Comparison of ENCODE assay signal across 23 cellular contexts in genomic region chr7:66553001-66553400, GRCh38.
"Had no signal": no experiment of that assay in that cellular context is flagged by ENCODE, and none has a peak within 500 bp of the region (broad histone marks: within the 10 kb centered on the region; RNA-seq: fewer than 3 reads in every experiment).

No MANE protein-coding gene starts in this region.

- ATAC-seq: activated T-cell treated with anti-CD3 and anti-CD28 coated beads, Interleukin-2, amount 50 U/mL, for 4 hours; activated T-helper 17 cell treated with anti-CD3 and anti-CD28 coated beads, Interleukin-2, amount 50 U/mL, for 72 hours; heart right ventricle; natural killer cell; right lobe of liver; stimulated activated naive B cell treated with anti-CD40 and anti-IgM and Interleukin-4, amounts not matched to agents 10 μg/mL and 1 μg/mL and 100 μg/mL, for 72 hours had no signal

- H3K9me3 ChIP-seq: heart right ventricle, right lobe of liver, tibial nerve had no signal

- H3K27ac Mint-ChIP-seq: activated CD4-positive, alpha-beta memory T cell treated with anti-CD3 and anti-CD28 coated beads for 36 hours; activated CD4-positive, alpha-beta T cell treated with anti-CD3 and anti-CD28 coated beads, Interleukin-2, amount 10 ng/mL, durations not matched to agents 24 days and 14 days; activated T-helper 17 cell treated with anti-CD3 and anti-CD28 coated beads, Interleukin-2, amount 50 U/mL, for 72 hours; endodermal cell; memory B cell; natural killer cell; progenitor cell of endocrine pancreas; stimulated activated naive B cell treated with anti-CD40 and anti-IgM and Interleukin-4, amounts not matched to agents 10 μg/mL and 1 μg/mL and 100 μg/mL, for 72 hours; T-helper 1 cell treated with Interleukin-12 subunit alpha and Interleukin-12 subunit beta and Interleukin-4 antibody, amounts not matched to agents 30 μg/mL and 1 μg/mL, for 36 hours had no signal

- H3K9me3 Mint-ChIP-seq: activated CD4-positive, alpha-beta memory T cell treated with anti-CD3 and anti-CD28 coated beads for 36 hours; activated CD4-positive, alpha-beta T cell treated with anti-CD3 and anti-CD28 coated beads, Interleukin-2, amount 10 ng/mL, durations not matched to agents 24 days and 14 days; activated T-cell treated with anti-CD3 and anti-CD28 coated beads, Interleukin-2, amount 50 U/mL, for 4 hours; activated T-helper 17 cell treated with anti-CD3 and anti-CD28 coated beads, Interleukin-2, amount 50 U/mL, for 72 hours; endodermal cell; memory B cell; natural killer cell; stimulated activated naive B cell treated with anti-CD40 and anti-IgM and Interleukin-4, amounts not matched to agents 10 μg/mL and 1 μg/mL and 100 μg/mL, for 72 hours; T-helper 1 cell treated with Interleukin-12 subunit alpha and Interleukin-12 subunit beta and Interleukin-4 antibody, amounts not matched to agents 30 μg/mL and 1 μg/mL, for 36 hours had no signal

- H3K4me1 ChIP-seq: right lobe of liver had no signal

- H3K4me3 Mint-ChIP-seq: activated CD4-positive, alpha-beta memory T cell treated with anti-CD3 and anti-CD28 coated beads for 36 hours; activated CD4-positive, alpha-beta T cell treated with anti-CD3 and anti-CD28 coated beads, Interleukin-2, amount 10 ng/mL, durations not matched to agents 24 days and 14 days; activated T-cell treated with anti-CD3 and anti-CD28 coated beads, Interleukin-2, amount 50 U/mL, for 4 hours; activated T-helper 17 cell treated with anti-CD3 and anti-CD28 coated beads, Interleukin-2, amount 50 U/mL, for 72 hours; endodermal cell; memory B cell; natural killer cell; stimulated activated naive B cell treated with anti-CD40 and anti-IgM and Interleukin-4, amounts not matched to agents 10 μg/mL and 1 μg/mL and 100 μg/mL, for 72 hours; T-helper 1 cell treated with Interleukin-12 subunit alpha and Interleukin-12 subunit beta and Interleukin-4 antibody, amounts not matched to agents 30 μg/mL and 1 μg/mL, for 36 hours had no signal

- H3K4me2 ChIP-seq: smooth muscle cell had no signal

- H3K4me3 ChIP-seq: heart right ventricle, right lobe of liver, smooth muscle cell, tibial nerve had no signal

- H3K36me3 Mint-ChIP-seq: natural killer cell had no signal

- H3K27me3 ChIP-seq: heart right ventricle, right lobe of liver, tibial nerve had no signal

- DNase-seq: activated CD4-positive, alpha-beta memory T cell treated with anti-CD3 and anti-CD28 coated beads for 36 hours; activated CD4-positive, alpha-beta T cell treated with anti-CD3 and anti-CD28 coated beads, Interleukin-2, amount 10 ng/mL, durations not matched to agents 24 days and 14 days; activated CD4-positive, CD25-positive, alpha-beta regulatory T cell treated with anti-CD3 and anti-CD28 coated beads, Interleukin-2, amount 50 U/mL, for 72 hours; activated gamma-delta T cell treated with Interleukin-2 at 50 U/mL for 16 hours; activated naive CD4-positive, alpha-beta T cell treated with anti-CD3 and anti-CD28 coated beads, Interleukin-2, amount 50 U/mL, for 16 hours; activated T-cell treated with anti-CD3 and anti-CD28 coated beads, Interleukin-2, amount 50 U/mL, for 4 hours; amniotic stem cell; caudate nucleus; endodermal cell; heart right ventricle; natural killer cell; stimulated activated CD4-positive, alpha-beta T cell treated with anti-CD3 and anti-CD28 coated beads, Interleukin-1b, Interleukin-23, amount 100 ng/mL, for 48 hours; stimulated activated naive B cell treated with anti-CD40 and anti-IgM and Interleukin-4, amounts not matched to agents 10 μg/mL and 1 μg/mL and 100 μg/mL, for 72 hours; SW 1271; T1000; WERI-Rb-1 had no signal

- H3K27ac ChIP-seq: heart right ventricle, right lobe of liver, WERI-Rb-1 had no signal

- H3K4me1 Mint-ChIP-seq: activated T-helper 17 cell treated with anti-CD3 and anti-CD28 coated beads, Interleukin-2, amount 50 U/mL, for 72 hours; endodermal cell had no signal

- H3K27me3 Mint-ChIP-seq: activated CD4-positive, alpha-beta memory T cell treated with anti-CD3 and anti-CD28 coated beads for 36 hours; activated CD4-positive, alpha-beta T cell treated with anti-CD3 and anti-CD28 coated beads, Interleukin-2, amount 10 ng/mL, durations not matched to agents 24 days and 14 days; activated T-helper 17 cell treated with anti-CD3 and anti-CD28 coated beads, Interleukin-2, amount 50 U/mL, for 72 hours; memory B cell; progenitor cell of endocrine pancreas; stimulated activated naive B cell treated with anti-CD40 and anti-IgM and Interleukin-4, amounts not matched to agents 10 μg/mL and 1 μg/mL and 100 μg/mL, for 72 hours had no signal
